8 cellular contexts compared by ENCODE assay signal in the genomic region with DNA sequence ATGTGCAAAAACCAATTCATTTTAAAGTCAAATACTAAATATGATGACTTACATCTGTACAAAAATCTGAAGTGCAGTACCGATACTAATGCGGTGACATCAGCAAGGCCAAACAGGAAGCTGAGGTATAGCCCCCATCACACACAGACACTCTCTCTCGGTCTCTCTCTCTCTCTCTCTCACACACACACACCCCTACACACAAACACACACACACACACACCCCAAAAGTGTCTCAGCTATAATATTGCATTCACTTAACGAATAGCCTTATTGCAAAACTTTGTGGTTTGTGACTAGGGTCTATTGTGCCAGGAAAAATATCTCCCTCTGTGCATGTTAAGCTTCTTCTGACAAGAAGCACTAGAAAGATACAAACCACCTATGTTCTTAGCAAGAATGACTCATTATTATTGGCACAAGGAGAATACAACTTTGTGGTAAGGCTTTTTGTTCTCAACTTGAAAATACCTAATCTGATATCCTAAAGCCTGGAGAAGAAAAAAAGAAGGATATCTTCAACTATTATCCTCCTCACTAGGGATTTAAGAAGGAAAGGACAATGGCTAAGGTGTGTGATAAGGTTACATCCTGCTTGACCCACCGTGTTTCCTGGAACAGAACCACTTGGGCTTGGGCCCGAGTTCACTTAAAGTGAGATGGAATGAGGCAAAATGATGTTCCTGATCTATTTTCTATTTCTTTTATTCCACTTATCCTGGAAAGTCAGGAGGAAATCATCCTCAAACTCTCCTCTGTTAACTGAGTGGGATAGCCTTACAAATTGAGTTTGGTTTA.
DNase-seq lines count a peak whose midpoint lies in the region; ATAC-seq and TF ChIP-seq lines count a peak whose summit lies in the region.

No MANE protein-coding gene starts in this region.

- peaks cover 2% of the 10 kb centered on the region; the same call in 2 of the 3 replicates for H3K4me1 Mint-ChIP-seq in GM23338

- H3K4me3 ChIP-seq in AG09309 (ENCODE audit: control insufficient read depth, low read depth, low read length) (no peak overlapping the region), spleen (peak overlapping the region in 1 of 8 donors; percentile 9), GM23338 (no peak overlapping the region)

- H3K27me3 Mint-ChIP-seq in GM23338 (ENCODE audit: insufficient read depth, low read depth, poor library complexity), result peaks cover 1% of the 10 kb centered on the region

- TF ChIP-seq CTCF in AG09309 (IDR thresholded peaks at IDR 0.05; ENCODE audit: control insufficient read depth, insufficient read depth, low read depth, low read length, missing control alignments) (no peak), spleen (IDR thresholded peaks at IDR 0.05 in 8 of 11, conservative IDR thresholded peaks at IDR 0.05 in 3 of 11) (no peak), GM23338 (conservative IDR thresholded peaks at IDR 0.05; ENCODE audit: low read depth in 2 of 2) (no peak)

- H3K27ac Mint-ChIP-seq in GM23338, result no peak overlapping the region

- H2AFZ ChIP-seq in GM23338, result no peak overlapping the region

- 16 to 42% (median 35%) methylated on average over 6 of the region's 6 CpGs for whole genome bisulfite sequencing in spleen, 5 donors

- H3K27me3 ChIP-seq in spleen (replicated peaks in 1 of 7), result no peaks in the 10 kb centered on the region
- H3K27me3 ChIP-seq in GM23338 (ENCODE audit: insufficient read depth), result no peaks in the 10 kb centered on the region

- H3K36me3 Mint-ChIP-seq in GM23338 (ENCODE audit: low read depth), result no peaks in the 10 kb centered on the region

- H3K79me2 ChIP-seq in GM23338 (replicated peaks; ENCODE audit: insufficient read depth), result no peaks in the 10 kb centered on the region

- H3K27ac ChIP-seq in epithelial cell of prostate (peak overlapping the region; percentile 42), spleen (peak overlapping the region; percentile 30 to 87 (median 68)), GM23338 (ENCODE audit: low read depth) (no peak overlapping the region)

- H3K9me3 ChIP-seq in spleen, result no peaks in the 10 kb centered on the region

- H3K4me1 ChIP-seq in spleen (peaks cover 0 to 44% (median 27%) of the 10 kb centered on the region in 6 donors), GM23338 (ENCODE audit: insufficient read depth) (no peaks in the 10 kb centered on the region)

- H3K4me3 Mint-ChIP-seq in GM23338, result no peak overlapping the region

- no peak for TF ChIP-seq POLR2A in spleen (IDR thresholded peaks at IDR 0.05)

- H3K9me2 ChIP-seq in GM23338 (ENCODE audit: insufficient read depth), result no peaks in the 10 kb centered on the region

- H3F3A ChIP-seq in GM23338 (replicated peaks; ENCODE audit: low read depth), result no peaks in the 10 kb centered on the region

- ATAC-seq in GM19328 (IDR thresholded peaks at IDR 0.05; ENCODE audit: unreplicated experiment) (peak; percentile 95), HG03432 (IDR thresholded peaks at IDR 0.05; ENCODE audit: unreplicated experiment) (peak; percentile 98), GM23338 (no peak)

- intact Hi-C loops in spleen (cut with DNase I; ENCODE audit: low total_unique reads), result no loop called here

- H4K20me1 ChIP-seq in GM23338 (replicated peaks; ENCODE audit: insufficient read depth), result no peaks in the 10 kb centered on the region

- no peaks in the 10 kb centered on the region for H3K9me3 Mint-ChIP-seq in GM23338

- H3K4me2 ChIP-seq in GM23338, result no peak overlapping the region

- H3K36me3 ChIP-seq in spleen (no peaks in the 10 kb centered on the region), GM23338 (ENCODE audit: insufficient read depth) (no peaks in the 10 kb centered on the region)

- DNase-seq in AG09309 (ENCODE audit: low read depth), result peak; percentile 96
- DNase-seq in activated CD4-positive, alpha-beta T cell treated with anti-CD3 and anti-CD28 coated beads for 1 hour, result peak; percentile 10
- DNase-seq in epithelial cell of prostate (ENCODE audit: low read depth, low spot score), result peak; percentile 90
- no peak for DNase-seq in spleen
- no peak for DNase-seq in GM23338 (ENCODE audit: low spot score)
- DNase-seq in Ammon's horn (ENCODE audit: low spot score), result no peak

TF ChIP-seq in GM23338, 12 proteins besides CTCF, POLR2A, EP300 and RAD21 (continues in another document):
- TF ChIP-seq ZNF114 (CRISPR knock-in tag; IDR thresholded peaks at IDR 0.05) (no peak), POLR2AphosphoS5 (IDR thresholded peaks at IDR 0.05; ENCODE audit: low read depth) (no peak), NANOG (IDR thresholded peaks at IDR 0.05; ENCODE audit: borderline replicate concordance) (no peak), JUNB (IDR thresholded peaks at IDR 0.05; ENCODE audit: unreplicated experiment) (no peak), EZH2 (IDR thresholded peaks at IDR 0.05; ENCODE audit: low read depth, unreplicated experiment) (no peak), STAT1 (IDR thresholded peaks at IDR 0.05; ENCODE audit: unreplicated experiment) (no peak), EZH2phosphoT487 (IDR thresholded peaks at IDR 0.05; ENCODE audit: unreplicated experiment) (no peak)
- TF ChIP-seq, protein P1, sequence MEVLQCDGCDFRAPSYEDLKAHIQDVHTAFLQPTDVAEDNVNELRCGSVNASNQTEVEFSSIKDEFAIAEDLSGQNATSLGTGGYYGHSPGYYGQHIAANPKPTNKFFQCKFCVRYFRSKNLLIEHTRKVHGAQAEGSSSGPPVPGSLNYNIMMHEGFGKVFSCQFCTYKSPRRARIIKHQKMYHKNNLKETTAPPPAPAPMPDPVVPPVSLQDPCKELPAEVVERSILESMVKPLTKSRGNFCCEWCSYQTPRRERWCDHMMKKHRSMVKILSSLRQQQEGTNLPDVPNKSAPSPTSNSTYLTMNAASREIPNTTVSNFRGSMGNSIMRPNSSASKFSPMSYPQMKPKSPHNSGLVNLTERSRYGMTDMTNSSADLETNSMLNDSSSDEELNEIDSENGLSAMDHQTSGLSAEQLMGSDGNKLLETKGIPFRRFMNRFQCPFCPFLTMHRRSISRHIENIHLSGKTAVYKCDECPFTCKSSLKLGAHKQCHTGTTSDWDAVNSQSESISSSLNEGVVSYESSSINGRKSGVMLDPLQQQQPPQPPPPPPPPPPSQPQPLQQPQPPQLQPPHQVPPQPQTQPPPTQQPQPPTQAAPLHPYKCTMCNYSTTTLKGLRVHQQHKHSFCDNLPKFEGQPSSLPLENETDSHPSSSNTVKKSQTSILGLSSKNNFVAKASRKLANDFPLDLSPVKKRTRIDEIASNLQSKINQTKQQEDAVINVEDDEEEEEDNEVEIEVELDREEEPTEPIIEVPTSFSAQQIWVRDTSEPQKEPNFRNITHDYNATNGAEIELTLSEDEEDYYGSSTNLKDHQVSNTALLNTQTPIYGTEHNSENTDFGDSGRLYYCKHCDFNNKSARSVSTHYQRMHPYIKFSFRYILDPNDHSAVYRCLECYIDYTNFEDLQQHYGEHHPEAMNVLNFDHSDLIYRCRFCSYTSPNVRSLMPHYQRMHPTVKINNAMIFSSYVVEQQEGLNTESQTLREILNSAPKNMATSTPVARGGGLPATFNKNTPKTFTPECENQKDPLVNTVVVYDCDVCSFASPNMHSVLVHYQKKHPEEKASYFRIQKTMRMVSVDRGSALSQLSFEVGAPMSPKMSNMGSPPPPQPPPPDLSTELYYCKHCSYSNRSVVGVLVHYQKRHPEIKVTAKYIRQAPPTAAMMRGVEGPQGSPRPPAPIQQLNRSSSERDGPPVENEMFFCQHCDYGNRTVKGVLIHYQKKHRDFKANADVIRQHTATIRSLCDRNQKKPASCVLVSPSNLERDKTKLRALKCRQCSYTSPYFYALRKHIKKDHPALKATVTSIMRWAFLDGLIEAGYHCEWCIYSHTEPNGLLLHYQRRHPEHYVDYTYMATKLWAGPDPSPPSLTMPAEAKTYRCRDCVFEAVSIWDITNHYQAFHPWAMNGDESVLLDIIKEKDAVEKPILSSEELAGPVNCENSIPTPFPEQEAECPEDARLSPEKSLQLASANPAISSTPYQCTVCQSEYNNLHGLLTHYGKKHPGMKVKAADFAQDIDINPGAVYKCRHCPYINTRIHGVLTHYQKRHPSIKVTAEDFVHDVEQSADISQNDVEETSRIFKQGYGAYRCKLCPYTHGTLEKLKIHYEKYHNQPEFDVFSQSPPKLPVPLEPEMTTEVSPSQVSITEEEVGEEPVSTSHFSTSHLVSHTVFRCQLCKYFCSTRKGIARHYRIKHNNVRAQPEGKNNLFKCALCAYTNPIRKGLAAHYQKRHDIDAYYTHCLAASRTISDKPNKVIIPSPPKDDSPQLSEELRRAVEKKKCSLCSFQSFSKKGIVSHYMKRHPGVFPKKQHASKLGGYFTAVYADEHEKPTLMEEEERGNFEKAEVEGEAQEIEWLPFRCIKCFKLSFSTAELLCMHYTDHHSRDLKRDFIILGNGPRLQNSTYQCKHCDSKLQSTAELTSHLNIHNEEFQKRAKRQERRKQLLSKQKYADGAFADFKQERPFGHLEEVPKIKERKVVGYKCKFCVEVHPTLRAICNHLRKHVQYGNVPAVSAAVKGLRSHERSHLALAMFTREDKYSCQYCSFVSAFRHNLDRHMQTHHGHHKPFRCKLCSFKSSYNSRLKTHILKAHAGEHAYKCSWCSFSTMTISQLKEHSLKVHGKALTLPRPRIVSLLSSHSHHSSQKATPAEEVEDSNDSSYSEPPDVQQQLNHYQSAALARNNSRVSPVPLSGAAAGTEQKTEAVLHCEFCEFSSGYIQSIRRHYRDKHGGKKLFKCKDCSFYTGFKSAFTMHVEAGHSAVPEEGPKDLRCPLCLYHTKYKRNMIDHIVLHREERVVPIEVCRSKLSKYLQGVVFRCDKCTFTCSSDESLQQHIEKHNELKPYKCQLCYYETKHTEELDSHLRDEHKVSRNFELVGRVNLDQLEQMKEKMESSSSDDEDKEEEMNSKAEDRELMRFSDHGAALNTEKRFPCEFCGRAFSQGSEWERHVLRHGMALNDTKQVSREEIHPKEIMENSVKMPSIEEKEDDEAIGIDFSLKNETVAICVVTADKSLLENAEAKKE (CRISPR knock-in tag; IDR thresholded peaks at IDR 0.05), result no peak
- TF ChIP-seq, protein P2, sequence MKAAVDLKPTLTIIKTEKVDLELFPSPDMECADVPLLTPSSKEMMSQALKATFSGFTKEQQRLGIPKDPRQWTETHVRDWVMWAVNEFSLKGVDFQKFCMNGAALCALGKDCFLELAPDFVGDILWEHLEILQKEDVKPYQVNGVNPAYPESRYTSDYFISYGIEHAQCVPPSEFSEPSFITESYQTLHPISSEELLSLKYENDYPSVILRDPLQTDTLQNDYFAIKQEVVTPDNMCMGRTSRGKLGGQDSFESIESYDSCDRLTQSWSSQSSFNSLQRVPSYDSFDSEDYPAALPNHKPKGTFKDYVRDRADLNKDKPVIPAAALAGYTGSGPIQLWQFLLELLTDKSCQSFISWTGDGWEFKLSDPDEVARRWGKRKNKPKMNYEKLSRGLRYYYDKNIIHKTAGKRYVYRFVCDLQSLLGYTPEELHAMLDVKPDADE (IDR thresholded peaks at IDR 0.05), result no peak

Comparison
In these comparisons a context has a peak if more than half of its experiments do, and no peak if none do; other contexts are left out.
1. DNase-seq: peak in AG09309 (single experiment), activated CD4-positive, alpha-beta T cell treated with anti-CD3 and anti-CD28 coated beads for 1 hour (single experiment) and epithelial cell of prostate (single experiment); none in spleen (single experiment), GM23338 (single experiment) and Ammon's horn (single experiment).